ENCODE assay signal across 31 cellular contexts in genomic region chr10:93081834-93082233, GRCh38. TPM values are rescaled to one million over a fixed set of nuclear protein-coding genes. Genes with fewer than 3 reads are reported as not detected.
DNase-seq lines count a peak whose midpoint lies in the region; ATAC-seq, FAIRE-seq and TF ChIP-seq lines count a peak whose summit lies in the region.
"Had no signal": no experiment of that assay in that cellular context is flagged by ENCODE, and none has a peak within 500 bp of the region (broad histone marks: within the 10 kb centered on the region; RNA-seq: fewer than 3 reads in every experiment).

No MANE protein-coding gene starts in this region.

- peaks cover 50% of the 10 kb centered on the region for H3K27me3 Mint-ChIP-seq in activated T-cell treated with anti-CD3 and anti-CD28 coated beads, Interleukin-2, amount 50 U/mL, for 24 hours

- H3K27me3 ChIP-seq in left ventricle myocardium inferior (ENCODE audit: low read depth), result peaks cover 62% of the 10 kb centered on the region
- H3K27me3 ChIP-seq in brain microvascular endothelial cell (replicated peaks), result no peaks in the 10 kb centered on the region
- H3K27me3 ChIP-seq: tibial nerve had no signal

- DNase-seq in cardiac septum (ENCODE audit: low spot score), result peak; percentile 43
- DNase-seq in left ventricle myocardium inferior, result no peak
- DNase-seq in brain microvascular endothelial cell, result peak; percentile 61
- peak; percentile 61 for DNase-seq in left kidney (ENCODE audit: low read depth, low spot score)
- DNase-seq in urothelium cell line (ENCODE audit: low spot score), result peak; percentile 52
- DNase-seq in activated T-cell treated with anti-CD3 and anti-CD28 coated beads, Interleukin-2, amount 50 U/mL, for 24 hours, result no peak
- DNase-seq: activated CD8-positive, alpha-beta memory T cell treated with anti-CD3 and anti-CD28 coated beads, Interleukin-2, amount 10 ng/mL, durations not matched to agents 7 days and 5 days; activated naive CD8-positive, alpha-beta T cell treated with anti-CD3 and anti-CD28 coated beads, Interleukin-2, amount 10 ng/mL, durations not matched to agents 7 days and 5 days; DMS79 treated with DMSO at 0.1 percent for 48 hours; foreskin keratinocyte; hypothalamus; mammary epithelial cell; NCI-H2107; PC-9; SHP77 treated with DMSO at 0.1 percent for 48 hours; stomach had no signal

- H3K9me3 ChIP-seq in left ventricle myocardium inferior (replicated peaks), result no peaks in the 10 kb centered on the region
- H3K9me3 ChIP-seq: stomach, tibial nerve had no signal

- ATAC-seq in SK-N-SH treated with all-trans-retinoic acid at 6 μM for 48 hours, result no peak
- no peak for ATAC-seq in HG03139 (IDR thresholded peaks at IDR 0.05; ENCODE audit: unreplicated experiment)
- ATAC-seq: activated CD8-positive, alpha-beta memory T cell treated with anti-CD3 and anti-CD28 coated beads, Interleukin-2, amount 10 ng/mL, durations not matched to agents 7 days and 5 days; foreskin keratinocyte; naive thymus-derived CD4-positive, alpha-beta T cell had no signal

- H3K4me1 ChIP-seq in left ventricle myocardium inferior, result no peaks in the 10 kb centered on the region
- H3K4me1 ChIP-seq: foreskin keratinocyte, tibial nerve had no signal

- H3K36me3 ChIP-seq in left ventricle myocardium inferior, result no peaks in the 10 kb centered on the region
- no peaks in the 10 kb centered on the region for H3K36me3 ChIP-seq in brain microvascular endothelial cell (replicated peaks)
- H3K36me3 ChIP-seq: stomach, tibial nerve had no signal

- FAIRE-seq in urothelium cell line (lab: Jason Lieb, UNC), result no peak
- FAIRE-seq: GM12892, keratinocyte had no signal

- H3K4me3 ChIP-seq in left ventricle myocardium inferior (no peak overlapping the region), brain microvascular endothelial cell (ENCODE audit: low read depth, low read length) (no peak overlapping the region)
- H3K4me3 ChIP-seq: dorsolateral prefrontal cortex, PC-9, stomach, tibial nerve had no signal

- no peaks in the 10 kb centered on the region for H3K36me3 Mint-ChIP-seq in activated T-cell treated with anti-CD3 and anti-CD28 coated beads, Interleukin-2, amount 50 U/mL, for 24 hours (ENCODE audit: low read depth)
- H3K36me3 Mint-ChIP-seq: activated CD8-positive, alpha-beta memory T cell treated with anti-CD3 and anti-CD28 coated beads, Interleukin-2, amount 10 ng/mL, durations not matched to agents 7 days and 5 days; activated naive CD8-positive, alpha-beta T cell treated with anti-CD3 and anti-CD28 coated beads, Interleukin-2, amount 10 ng/mL, durations not matched to agents 7 days and 5 days; IgD-negative memory B cell; naive thymus-derived CD4-positive, alpha-beta T cell had no signal

- H3K4me3 Mint-ChIP-seq in activated T-cell treated with anti-CD3 and anti-CD28 coated beads, Interleukin-2, amount 50 U/mL, for 24 hours, result no peak overlapping the region
- H3K4me3 Mint-ChIP-seq: activated CD4-positive, alpha-beta T cell treated with anti-CD3 and anti-CD28 coated beads, Interleukin-2, amount 10 ng/mL, durations not matched to agents 24 days and 14 days; activated CD8-positive, alpha-beta memory T cell treated with anti-CD3 and anti-CD28 coated beads, Interleukin-2, amount 10 ng/mL, durations not matched to agents 7 days and 5 days; activated naive CD8-positive, alpha-beta T cell treated with anti-CD3 and anti-CD28 coated beads, Interleukin-2, amount 10 ng/mL, durations not matched to agents 7 days and 5 days; B cell; IgD-negative memory B cell; naive thymus-derived CD4-positive, alpha-beta T cell; T-helper 1 cell treated with Interleukin-12 subunit alpha and Interleukin-12 subunit beta and Interleukin-4 antibody, amounts not matched to agents 30 μg/mL and 1 μg/mL, for 36 hours had no signal

- H3K9me3 Mint-ChIP-seq in activated T-cell treated with anti-CD3 and anti-CD28 coated beads, Interleukin-2, amount 50 U/mL, for 24 hours, result no peaks in the 10 kb centered on the region
- H3K9me3 Mint-ChIP-seq: activated CD4-positive, alpha-beta T cell treated with anti-CD3 and anti-CD28 coated beads, Interleukin-2, amount 10 ng/mL, durations not matched to agents 24 days and 14 days; activated naive CD8-positive, alpha-beta T cell treated with anti-CD3 and anti-CD28 coated beads, Interleukin-2, amount 10 ng/mL, durations not matched to agents 7 days and 5 days; IgD-negative memory B cell; naive thymus-derived CD4-positive, alpha-beta T cell; T-helper 1 cell treated with Interleukin-12 subunit alpha and Interleukin-12 subunit beta and Interleukin-4 antibody, amounts not matched to agents 30 μg/mL and 1 μg/mL, for 36 hours had no signal

- no peak overlapping the region for H3K27ac ChIP-seq in left ventricle myocardium inferior (replicated peaks)
- H3K27ac ChIP-seq in brain microvascular endothelial cell, result no peak overlapping the region
- H3K27ac ChIP-seq: dorsolateral prefrontal cortex, foreskin keratinocyte, PC-9, stomach, tibial nerve had no signal

- H3K27ac Mint-ChIP-seq in activated T-cell treated with anti-CD3 and anti-CD28 coated beads, Interleukin-2, amount 50 U/mL, for 24 hours, result no peak overlapping the region
- H3K27ac Mint-ChIP-seq: activated CD4-positive, alpha-beta T cell treated with anti-CD3 and anti-CD28 coated beads, Interleukin-2, amount 10 ng/mL, durations not matched to agents 24 days and 14 days; activated CD8-positive, alpha-beta memory T cell treated with anti-CD3 and anti-CD28 coated beads, Interleukin-2, amount 10 ng/mL, durations not matched to agents 7 days and 5 days; activated naive CD8-positive, alpha-beta T cell treated with anti-CD3 and anti-CD28 coated beads, Interleukin-2, amount 10 ng/mL, durations not matched to agents 7 days and 5 days; B cell; IgD-negative memory B cell; naive thymus-derived CD4-positive, alpha-beta T cell; T-helper 1 cell treated with Interleukin-12 subunit alpha and Interleukin-12 subunit beta and Interleukin-4 antibody, amounts not matched to agents 30 μg/mL and 1 μg/mL, for 36 hours had no signal

- no peak for TF ChIP-seq CTCF in left ventricle myocardium inferior (IDR thresholded peaks at IDR 0.05; ENCODE audit: borderline replicate concordance)
- no peak for TF ChIP-seq CTCF in brain microvascular endothelial cell (IDR thresholded peaks at IDR 0.05; ENCODE audit: low read depth, low read length, missing control alignments)

- H3K4me1 Mint-ChIP-seq in activated T-cell treated with anti-CD3 and anti-CD28 coated beads, Interleukin-2, amount 50 U/mL, for 24 hours (ENCODE audit: low read depth), result peaks cover 2% of the 10 kb centered on the region

- intact Hi-C loops in cardiac septum (cut with DNase I), result loop anchor here (2.0 to 5.0 kb wide), 2 partner anchors 33 to 205 kb away; no protein-coding TSS in a partner anchor
- intact Hi-C loops in left ventricle myocardium inferior (cut with micrococcal nuclease), result no loop called here

- in situ Hi-C loops in brain microvascular endothelial cell (cut with HindIII; ENCODE audit: low pct_ligation_motif_present, low sequenced_read_pairs), result no loop called here

TF ChIP-seq in SK-N-SH treated with all-trans-retinoic acid at 6 μM for 48 hours, 23 proteins besides CTCF, POLR2A, EP300 and RAD21 (continues in another document):
- no peak for TF ChIP-seq TSHZ2 (CRISPR knock-in tag; IDR thresholded peaks at IDR 0.05)
- TF ChIP-seq CREB5 (CRISPR knock-in tag; IDR thresholded peaks at IDR 0.05; ENCODE audit: low read depth), result no peak
- no peak for TF ChIP-seq PPARA (CRISPR knock-in tag; IDR thresholded peaks at IDR 0.05; ENCODE audit: borderline replicate concordance)
- TF ChIP-seq ISL1 (CRISPR knock-in tag; IDR thresholded peaks at IDR 0.05), result no peak
- no peak for TF ChIP-seq ZC3H10 (CRISPR knock-in tag; IDR thresholded peaks at IDR 0.05)
- TF ChIP-seq OSR1 (CRISPR knock-in tag; IDR thresholded peaks at IDR 0.05), result no peak
- no peak for TF ChIP-seq CSDC2 (CRISPR knock-in tag; IDR thresholded peaks at IDR 0.05)
- no peak for TF ChIP-seq ZNF70 (CRISPR knock-in tag; IDR thresholded peaks at IDR 0.05)
- TF ChIP-seq RARB (CRISPR knock-in tag; IDR thresholded peaks at IDR 0.05), result no peak
- no peak for TF ChIP-seq TCF4 (CRISPR knock-in tag; IDR thresholded peaks at IDR 0.05; ENCODE audit: borderline replicate concordance)
- TF ChIP-seq ZNF565 (CRISPR knock-in tag; conservative IDR thresholded peaks at IDR 0.05; ENCODE audit: low read depth), result no peak
- no peak for TF ChIP-seq BACH2 (CRISPR knock-in tag; IDR thresholded peaks at IDR 0.05; ENCODE audit: borderline replicate concordance)

RNA-seq across cellular contexts. Expression of gene CYP26A1, which starts 8.1 kb away (rescaled TPM):
- total RNA-seq in cardiac septum, result not detected
- not detected for total RNA-seq in left ventricle myocardium inferior
- total RNA-seq: activated CD4-positive, alpha-beta T cell treated with anti-CD3 and anti-CD28 coated beads, Interleukin-2, amount 10 ng/mL, durations not matched to agents 24 days and 14 days; activated CD8-positive, alpha-beta memory T cell treated with anti-CD3 and anti-CD28 coated beads, Interleukin-2, amount 10 ng/mL, durations not matched to agents 7 days and 5 days; B cell; epithelial cell of proximal tubule; foreskin keratinocyte; M059J; mammary epithelial cell; naive thymus-derived CD4-positive, alpha-beta T cell; NCI-H460; stomach; tibial nerve had no signal

RNA-seq across cellular contexts. Expression of gene CYP26C1, which starts 21.2 kb away (rescaled TPM):
- total RNA-seq in cardiac septum, result not detected
- total RNA-seq in left ventricle myocardium inferior, result not detected
- total RNA-seq: A172, foreskin keratinocyte, M059J, mammary epithelial cell had no signal

Comparison
In these comparisons a context has a peak if more than half of its experiments do, and no peak if none do; other contexts are left out.
1. DNase-seq: peak in cardiac septum (single experiment), brain microvascular endothelial cell (single experiment), left kidney (single experiment) and urothelium cell line (single experiment); none in left ventricle myocardium inferior (single experiment) and activated T-cell treated with anti-CD3 and anti-CD28 coated beads, Interleukin-2, amount 50 U/mL, for 24 hours (single experiment).